Comparison of ENCODE assay signal across 17 cellular contexts in genomic region chr5:82754759-82755158, GRCh38.
A peak's percentile ranks its signal among the peaks of the same experiment; 100 is the strongest.
DNase-seq lines count a peak whose midpoint lies in the region; ATAC-seq lines count a peak whose summit lies in the region.
"Had no signal": no experiment of that assay in that cellular context is flagged by ENCODE, and none has a peak within 500 bp of the region (broad histone marks: within the 10 kb centered on the region; RNA-seq: fewer than 3 reads in every experiment).

No MANE protein-coding gene starts in this region.

- no peaks in the 10 kb centered on the region for H3K27me3 Mint-ChIP-seq in activated naive CD4-positive, alpha-beta T cell treated with anti-CD3 and anti-CD28 coated beads for 36 hours (ENCODE audit: low read depth)

- ATAC-seq in GM21723 (IDR thresholded peaks at IDR 0.05; ENCODE audit: unreplicated experiment) (peak; percentile 98), HG03103 (IDR thresholded peaks at IDR 0.05; ENCODE audit: low read depth, unreplicated experiment) (peak; percentile 93)
- ATAC-seq: left cardiac atrium had no signal

- intact Hi-C loops in activated naive CD4-positive, alpha-beta T cell treated with anti-CD3 and anti-CD28 coated beads for 36 hours (cut with micrococcal nuclease): no loop called here

- H3K4me3 Mint-ChIP-seq in activated naive CD4-positive, alpha-beta T cell treated with anti-CD3 and anti-CD28 coated beads for 36 hours: no peak overlapping the region
- H3K4me3 Mint-ChIP-seq: activated CD4-positive, alpha-beta memory T cell treated with anti-CD3 and anti-CD28 coated beads for 36 hours; activated naive CD4-positive, alpha-beta T cell treated with anti-CD3 and anti-CD28 coated beads, Interleukin-2, amount 50 U/mL, for 24 hours; nephron progenitor cell; T-helper 1 cell treated with Interleukin-12 subunit alpha and Interleukin-12 subunit beta and Interleukin-4 antibody, amounts not matched to agents 30 μg/mL and 1 μg/mL, for 36 hours had no signal

- CTCF ChIA-PET in activated naive CD4-positive, alpha-beta T cell treated with anti-CD3 and anti-CD28 coated beads for 36 hours (lab: Charles Lee): no interaction called here

- peaks cover 7% of the 10 kb centered on the region for H3K9me3 Mint-ChIP-seq in activated naive CD4-positive, alpha-beta T cell treated with anti-CD3 and anti-CD28 coated beads for 36 hours
- H3K9me3 Mint-ChIP-seq: activated naive CD4-positive, alpha-beta T cell treated with anti-CD3 and anti-CD28 coated beads, Interleukin-2, amount 50 U/mL, for 24 hours had no signal

- H3K27ac Mint-ChIP-seq in activated naive CD4-positive, alpha-beta T cell treated with anti-CD3 and anti-CD28 coated beads for 36 hours: no peak overlapping the region
- H3K27ac Mint-ChIP-seq: activated CD4-positive, alpha-beta memory T cell treated with anti-CD3 and anti-CD28 coated beads for 36 hours; activated naive CD4-positive, alpha-beta T cell treated with anti-CD3 and anti-CD28 coated beads, Interleukin-2, amount 50 U/mL, for 24 hours; nephron progenitor cell; T-helper 1 cell treated with Interleukin-12 subunit alpha and Interleukin-12 subunit beta and Interleukin-4 antibody, amounts not matched to agents 30 μg/mL and 1 μg/mL, for 36 hours had no signal

- no peaks in the 10 kb centered on the region for H3K36me3 Mint-ChIP-seq in activated naive CD4-positive, alpha-beta T cell treated with anti-CD3 and anti-CD28 coated beads for 36 hours (ENCODE audit: low read depth)
- H3K36me3 Mint-ChIP-seq: activated CD4-positive, alpha-beta memory T cell treated with anti-CD3 and anti-CD28 coated beads for 36 hours had no signal

- no peaks in the 10 kb centered on the region for H3K4me1 Mint-ChIP-seq in activated naive CD4-positive, alpha-beta T cell treated with anti-CD3 and anti-CD28 coated beads for 36 hours (ENCODE audit: low read depth)
- H3K4me1 Mint-ChIP-seq: activated naive CD4-positive, alpha-beta T cell treated with anti-CD3 and anti-CD28 coated beads, Interleukin-2, amount 50 U/mL, for 24 hours; nephron progenitor cell had no signal

- DNase-seq in DMS53 (lab: John Stamatoyannopoulos, UW) (peak; percentile 11), DMS53 treated with DMSO at 0.1 percent for 48 hours (lab: John Stamatoyannopoulos, UW; ENCODE audit: unreplicated experiment) (no peak), NAMALWA (ENCODE audit: low spot score) (no peak), cerebellar cortex (ENCODE audit: low spot score) (no peak), AG08395 (ENCODE audit: low spot score) (no peak)
- DNase-seq in activated naive CD4-positive, alpha-beta T cell treated with anti-CD3 and anti-CD28 coated beads for 36 hours: no peak
- DNase-seq: activated CD4-positive, alpha-beta memory T cell treated with anti-CD3 and anti-CD28 coated beads for 36 hours; foreskin fibroblast; IMR-90; left cardiac atrium; NCI-H1694; nephron progenitor cell; spleen had no signal
